ENCODE assay signal across 22 cellular contexts in the genomic region with DNA sequence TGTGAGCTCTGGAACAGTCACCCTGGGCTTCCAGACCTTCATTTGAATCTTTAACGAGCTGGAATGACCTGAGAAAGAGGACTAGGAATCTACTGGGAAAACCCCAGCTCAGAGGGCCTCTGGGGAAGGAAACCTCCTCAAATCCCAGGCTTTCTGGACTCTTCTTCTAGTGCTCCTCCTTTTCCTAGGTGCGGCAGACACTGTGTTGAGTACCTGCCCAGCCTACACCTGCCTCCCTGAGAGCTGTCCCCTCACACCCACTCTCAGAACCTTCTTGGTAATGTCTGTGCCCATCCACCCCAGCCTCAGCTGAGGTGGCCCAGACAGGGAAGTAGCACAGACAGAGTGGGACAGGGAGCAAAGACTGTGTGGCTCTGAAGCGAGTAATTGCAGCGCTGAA.
"Had no signal": no experiment of that assay in that cellular context is flagged by ENCODE, and none has a peak within 500 bp of the region (broad histone marks: within the 10 kb centered on the region; RNA-seq: fewer than 3 reads in every experiment).

No MANE protein-coding gene starts in this region.

- H3K27ac ChIP-seq: epithelial cell of prostate, gastrocnemius medialis, lower lobe of right lung, neutrophil, parathyroid adenoma, stomach, thyroid gland, vagina had no signal

- H3K4me3 ChIP-seq: gastrocnemius medialis, lower lobe of right lung, smooth muscle cell, stomach, thyroid gland, vagina had no signal

- H3K9me3 ChIP-seq: gastrocnemius medialis, lower lobe of right lung, stomach, thyroid gland, vagina had no signal

- ATAC-seq: esophagus mucosa; gastrocnemius medialis; left ventricle myocardium superior; lower lobe of right lung; natural killer cell; sciatic nerve; stimulated activated effector memory CD8-positive, alpha-beta T cell treated with anti-CD3 and anti-CD28 coated beads, Interleukin-12 subunit alpha, Interleukin-12 subunit beta, amount 100 ng/mL, for 72 hours had no signal

- H3K4me2 ChIP-seq: smooth muscle cell had no signal

- H3K9me3 Mint-ChIP-seq: natural killer cell; stimulated activated effector memory CD8-positive, alpha-beta T cell treated with anti-CD3 and anti-CD28 coated beads, Interleukin-12 subunit alpha, Interleukin-12 subunit beta, amount 100 ng/mL, for 72 hours had no signal

- H3K36me3 Mint-ChIP-seq: natural killer cell had no signal

- H3K27ac Mint-ChIP-seq: natural killer cell, progenitor cell of endocrine pancreas had no signal

- H2AFZ ChIP-seq: parathyroid adenoma had no signal

- H3K79me2 ChIP-seq: parathyroid adenoma had no signal

- H3K27me3 ChIP-seq: gastrocnemius medialis, thyroid gland, vagina had no signal

- H3K4me1 ChIP-seq: parathyroid adenoma had no signal

- H3K36me3 ChIP-seq: gastrocnemius medialis, lower lobe of right lung, neutrophil, stomach, thyroid gland, vagina had no signal

- H3K4me3 Mint-ChIP-seq: natural killer cell; stimulated activated effector memory CD8-positive, alpha-beta T cell treated with anti-CD3 and anti-CD28 coated beads, Interleukin-12 subunit alpha, Interleukin-12 subunit beta, amount 100 ng/mL, for 72 hours had no signal

- DNase-seq: cortex of kidney; effector CD4-positive, alpha-beta T cell; foreskin fibroblast; gastrocnemius medialis; head of caudate nucleus; left ventricle myocardium superior; lower lobe of right lung; natural killer cell; stimulated activated CD4-positive, alpha-beta T cell treated with anti-CD3 and anti-CD28 coated beads, Interleukin-2, amount 100 ng/mL, for 24 hours; stimulated activated CD4-positive, alpha-beta T cell treated with anti-CD3 and anti-CD28 coated beads, Interleukin-4, amount 100 ng/mL, for 24 hours; stimulated activated naive CD4-positive, alpha-beta T cell treated with Interleukin-2 at 50 U/mL for 16 hours; stomach; thyroid gland had no signal

- H3K9ac ChIP-seq: parathyroid adenoma had no signal
